In genomic region chr16:85816159-85816558, GRCh38 we compare ENCODE assay signal across 28 cellular contexts.
"Had no signal": no experiment of that assay in that cellular context is flagged by ENCODE, and none has a peak within 500 bp of the region (broad histone marks: within the 10 kb centered on the region; RNA-seq: fewer than 3 reads in every experiment).

No MANE protein-coding gene starts in this region.

- H3K27ac ChIP-seq: brain microvascular endothelial cell, epithelial cell of prostate, esophagus squamous epithelium, WERI-Rb-1 had no signal

- H3K27ac Mint-ChIP-seq: activated B cell treated with CpG ODN at 0.5 μM for 24 hours; activated CD8-positive, alpha-beta T cell treated with anti-CD3 and anti-CD28 coated beads for 36 hours; activated naive CD8-positive, alpha-beta T cell; activated T-helper 17 cell treated with anti-CD3 and anti-CD28 coated beads, Interleukin-2, amount 50 U/mL, for 72 hours; T-helper 17 cell; T-helper 2 cell treated with Interferon-gamma antibody and Interleukin-4, amounts not matched to agents 5 μg/mL and 100 μg/mL, for 36 hours had no signal

- ATAC-seq: activated CD4-positive, CD25-positive, alpha-beta regulatory T cell treated with anti-CD3 and anti-CD28 coated beads, Interleukin-2, amount 50 U/mL, for 24 hours; activated CD8-positive, alpha-beta T cell treated with anti-CD3 and anti-CD28 coated beads for 36 hours; activated T-cell treated with anti-CD3 and anti-CD28 coated beads, Interleukin-2, amount 50 U/mL, for 4 hours; activated T-helper 17 cell treated with anti-CD3 and anti-CD28 coated beads, Interleukin-2, amount 50 U/mL, for 72 hours; T-helper 17 cell had no signal

- H3K4me3 ChIP-seq: esophagus squamous epithelium had no signal

- H3K36me3 ChIP-seq: brain microvascular endothelial cell, esophagus squamous epithelium, WERI-Rb-1 had no signal

- H3K9me3 ChIP-seq: esophagus squamous epithelium had no signal

- H3K4me3 Mint-ChIP-seq: activated B cell treated with CpG ODN at 0.5 μM for 24 hours; activated CD8-positive, alpha-beta T cell treated with anti-CD3 and anti-CD28 coated beads for 36 hours; activated naive CD8-positive, alpha-beta T cell; activated T-cell treated with anti-CD3 and anti-CD28 coated beads, Interleukin-2, amount 50 U/mL, for 4 hours; activated T-helper 17 cell treated with anti-CD3 and anti-CD28 coated beads, Interleukin-2, amount 50 U/mL, for 72 hours; central memory CD8-positive, alpha-beta T cell; T-helper 17 cell; T-helper 2 cell treated with Interferon-gamma antibody and Interleukin-4, amounts not matched to agents 5 μg/mL and 100 μg/mL, for 36 hours had no signal

- H3K4me1 Mint-ChIP-seq: activated T-helper 17 cell treated with anti-CD3 and anti-CD28 coated beads, Interleukin-2, amount 50 U/mL, for 72 hours had no signal

- DNase-seq: activated B cell treated with CpG ODN at 0.5 μM for 24 hours; activated CD4-positive, alpha-beta T cell treated with anti-CD3 and anti-CD28 coated beads for 48 hours; activated CD4-positive, alpha-beta T cell treated with anti-CD3 and anti-CD28 coated beads, Interleukin-2, amount 50 U/mL, for 1 hour; activated CD4-positive, alpha-beta T cell treated with anti-CD3 and anti-CD28 coated beads, Interleukin-2, amount 50 U/mL, for 48 hours; activated CD8-positive, alpha-beta memory T cell treated with anti-CD3 and anti-CD28 coated beads for 24 hours; activated CD8-positive, alpha-beta T cell treated with anti-CD3 and anti-CD28 coated beads for 36 hours; activated effector memory CD4-positive, alpha-beta T cell treated with Interleukin-2 at 50 U/mL for 16 hours; activated gamma-delta T cell treated with Interleukin-2 at 50 U/mL for 16 hours; activated naive CD4-positive, alpha-beta T cell treated with anti-CD3 and anti-CD28 coated beads, Interleukin-2, amount 50 U/mL, for 16 hours; activated naive CD4-positive, alpha-beta T cell treated with Interleukin-2 at 50 U/mL for 16 hours; activated T-cell treated with anti-CD3 and anti-CD28 coated beads, Interleukin-2, amount 50 U/mL, for 4 hours; amniotic stem cell; anterior cingulate cortex; brain microvascular endothelial cell; cortex of kidney; dermis blood vessel endothelial cell; effector CD8-positive, alpha-beta T cell; esophagus squamous epithelium; T-helper 1 cell; T-helper 17 cell; T1000; WERI-Rb-1 had no signal

- H3K9me3 Mint-ChIP-seq: activated B cell treated with CpG ODN at 0.5 μM for 24 hours; activated CD8-positive, alpha-beta T cell treated with anti-CD3 and anti-CD28 coated beads for 36 hours; activated T-cell treated with anti-CD3 and anti-CD28 coated beads, Interleukin-2, amount 50 U/mL, for 4 hours; activated T-helper 17 cell treated with anti-CD3 and anti-CD28 coated beads, Interleukin-2, amount 50 U/mL, for 72 hours; central memory CD8-positive, alpha-beta T cell; T-helper 2 cell treated with Interferon-gamma antibody and Interleukin-4, amounts not matched to agents 5 μg/mL and 100 μg/mL, for 36 hours had no signal

- H3K27me3 Mint-ChIP-seq: activated naive CD8-positive, alpha-beta T cell had no signal

- H3K36me3 Mint-ChIP-seq: activated naive CD8-positive, alpha-beta T cell had no signal
